14 cellular contexts compared by ENCODE assay signal in the genomic region with DNA sequence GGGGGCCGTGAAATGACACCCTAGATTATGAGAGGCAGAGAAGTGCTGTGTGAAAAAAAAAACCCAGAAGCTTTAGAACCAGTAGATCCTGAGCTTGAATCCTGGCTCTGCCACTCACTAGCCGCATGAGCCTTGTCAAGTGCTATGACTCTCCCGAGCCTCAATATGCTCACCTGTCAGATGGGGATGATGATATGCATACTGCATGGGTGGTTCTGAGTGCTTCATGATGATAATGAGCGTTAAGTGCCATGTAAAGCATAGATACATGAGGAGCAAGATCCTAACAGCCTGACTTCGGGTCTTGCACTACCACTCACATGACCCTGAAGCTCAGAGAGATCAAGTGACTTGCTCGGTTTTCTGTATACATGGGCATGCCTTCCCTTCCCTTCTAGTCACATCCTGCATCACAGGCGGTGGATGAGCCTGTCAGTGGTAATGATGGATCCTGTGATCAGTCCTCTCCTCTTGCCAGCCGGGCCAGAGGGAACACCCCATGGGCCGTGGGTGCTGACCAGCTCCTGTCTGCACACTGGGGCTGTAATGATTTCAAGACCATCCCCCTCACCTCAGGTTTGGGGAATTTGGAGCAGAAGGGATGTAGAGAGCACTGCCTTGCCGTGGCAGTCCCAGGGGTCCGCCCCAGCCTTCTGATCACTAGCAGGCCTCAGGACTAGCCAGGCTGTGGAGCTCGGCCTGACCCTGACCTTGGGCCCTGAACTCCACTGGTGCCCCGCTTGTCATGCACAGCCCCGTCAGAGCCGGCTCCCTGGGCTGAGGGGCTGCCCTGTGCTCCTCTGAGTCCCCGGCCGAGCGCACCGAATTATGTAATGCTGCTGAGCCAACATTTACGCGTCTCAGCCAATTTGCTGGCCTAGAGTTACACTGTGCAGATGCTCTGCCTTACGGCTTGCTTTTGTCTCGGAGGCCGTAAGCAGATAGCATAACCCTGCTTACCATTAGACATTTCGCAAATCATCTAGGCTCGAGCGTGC.
DNase-seq lines count a peak whose midpoint lies in the region; ATAC-seq and TF ChIP-seq lines count a peak whose summit lies in the region.
"Had no signal": no experiment of that assay in that cellular context is flagged by ENCODE, and none has a peak within 500 bp of the region (broad histone marks: within the 10 kb centered on the region; RNA-seq: fewer than 3 reads in every experiment).

No MANE protein-coding gene starts in this region.

- H4K20me1 ChIP-seq in MM.1S (ENCODE audit: insufficient read depth, low read length) = no peaks in the 10 kb centered on the region

- no peaks in the 10 kb centered on the region for H3K36me3 Mint-ChIP-seq in activated naive CD8-positive, alpha-beta T cell treated with anti-CD3 and anti-CD28 coated beads, Interleukin-2, amount 10 ng/mL, durations not matched to agents 7 days and 5 days
- no peaks in the 10 kb centered on the region for H3K36me3 Mint-ChIP-seq in activated naive CD8-positive, alpha-beta T cell treated with anti-CD3 and anti-CD28 coated beads, Interleukin-2, amount 50 U/mL, for 24 hours (ENCODE audit: low read depth)
- H3K36me3 Mint-ChIP-seq: T-cell had no signal

- H3K27me3 ChIP-seq in gastroesophageal sphincter (no peaks in the 10 kb centered on the region), MM.1S (replicated peaks; ENCODE audit: insufficient read depth, low read length) (no peaks in the 10 kb centered on the region)

- H3F3A ChIP-seq in MM.1S (ENCODE audit: insufficient read depth, low read length) = no peaks in the 10 kb centered on the region

- H3K4me3 ChIP-seq in gastroesophageal sphincter (no peak overlapping the region), MM.1S (ENCODE audit: low read length) (no peak overlapping the region)

- no peaks in the 10 kb centered on the region for H3K9me2 ChIP-seq in MM.1S (replicated peaks; ENCODE audit: insufficient read depth, low read length)

- no peak overlapping the region for H2AFZ ChIP-seq in MM.1S (ENCODE audit: low read length)

- H3K27ac Mint-ChIP-seq in activated naive CD8-positive, alpha-beta T cell treated with anti-CD3 and anti-CD28 coated beads, Interleukin-2, amount 10 ng/mL, durations not matched to agents 7 days and 5 days = no peak overlapping the region
- no peak overlapping the region for H3K27ac Mint-ChIP-seq in activated naive CD8-positive, alpha-beta T cell treated with anti-CD3 and anti-CD28 coated beads, Interleukin-2, amount 50 U/mL, for 24 hours
- H3K27ac Mint-ChIP-seq: T-cell had no signal

- peak; percentile 13 for DNase-seq in activated naive CD8-positive, alpha-beta T cell treated with anti-CD3 and anti-CD28 coated beads, Interleukin-2, amount 10 ng/mL, durations not matched to agents 7 days and 5 days
- DNase-seq in activated naive CD8-positive, alpha-beta T cell treated with anti-CD3 and anti-CD28 coated beads, Interleukin-2, amount 50 U/mL, for 24 hours = no peak
- DNase-seq in omental fat pad (ENCODE audit: low spot score) (no peak), MM.1S (no peak), NCI-H2171 treated with DMSO at 0.1 percent for 48 hours (lab: John Stamatoyannopoulos, UW) (no peak)
- DNase-seq: ACHN, DMS79, kidney glomerular epithelial cell, NCI-H1048, NCI-H774 had no signal

- H3K27me3 Mint-ChIP-seq in activated naive CD8-positive, alpha-beta T cell treated with anti-CD3 and anti-CD28 coated beads, Interleukin-2, amount 10 ng/mL, durations not matched to agents 7 days and 5 days = peaks cover 4% of the 10 kb centered on the region
- no peaks in the 10 kb centered on the region for H3K27me3 Mint-ChIP-seq in activated naive CD8-positive, alpha-beta T cell treated with anti-CD3 and anti-CD28 coated beads, Interleukin-2, amount 50 U/mL, for 24 hours

- no peaks in the 10 kb centered on the region for H3K9me3 ChIP-seq in gastroesophageal sphincter
- no peaks in the 10 kb centered on the region for H3K9me3 ChIP-seq in MM.1S (replicated peaks; ENCODE audit: insufficient read depth, low read length)

- no peak overlapping the region for H3K4me3 Mint-ChIP-seq in activated naive CD8-positive, alpha-beta T cell treated with anti-CD3 and anti-CD28 coated beads, Interleukin-2, amount 10 ng/mL, durations not matched to agents 7 days and 5 days
- no peak overlapping the region for H3K4me3 Mint-ChIP-seq in activated naive CD8-positive, alpha-beta T cell treated with anti-CD3 and anti-CD28 coated beads, Interleukin-2, amount 50 U/mL, for 24 hours
- H3K4me3 Mint-ChIP-seq: T-cell had no signal

- no peak for ATAC-seq in activated naive CD8-positive, alpha-beta T cell treated with anti-CD3 and anti-CD28 coated beads, Interleukin-2, amount 10 ng/mL, durations not matched to agents 7 days and 5 days (ENCODE audit: low read depth)
- ATAC-seq in activated naive CD8-positive, alpha-beta T cell treated with anti-CD3 and anti-CD28 coated beads, Interleukin-2, amount 50 U/mL, for 24 hours = no peak
- ATAC-seq in gastroesophageal sphincter = peak; percentile 82
- ATAC-seq in omental fat pad (ENCODE audit: low FRiP score) = peak; percentile 21
- ATAC-seq in GM19351 (IDR thresholded peaks at IDR 0.05; ENCODE audit: unreplicated experiment) = no peak
- ATAC-seq in HG02623 (IDR thresholded peaks at IDR 0.05; ENCODE audit: unreplicated experiment) = no peak
- ATAC-seq: T-cell had no signal

- TF ChIP-seq POLR2A in gastroesophageal sphincter (IDR thresholded peaks at IDR 0.05) = no peak

- no peaks in the 10 kb centered on the region for H3K9me3 Mint-ChIP-seq in activated naive CD8-positive, alpha-beta T cell treated with anti-CD3 and anti-CD28 coated beads, Interleukin-2, amount 10 ng/mL, durations not matched to agents 7 days and 5 days
- H3K9me3 Mint-ChIP-seq in activated naive CD8-positive, alpha-beta T cell treated with anti-CD3 and anti-CD28 coated beads, Interleukin-2, amount 50 U/mL, for 24 hours = no peaks in the 10 kb centered on the region
- H3K9me3 Mint-ChIP-seq: T-cell had no signal

- H3K9ac ChIP-seq in MM.1S (ENCODE audit: low read length) = no peak overlapping the region

- H3K4me2 ChIP-seq in MM.1S (ENCODE audit: low read depth, low read length) = no peak overlapping the region

- 48 to 67% methylated on average over 9 to 11 of the region's 27 CpGs for WGBS in gastroesophageal sphincter (ENCODE audit: low coverage in 1 of 2), 2 donors

- peaks cover 1% of the 10 kb centered on the region for H3K4me1 Mint-ChIP-seq in activated naive CD8-positive, alpha-beta T cell treated with anti-CD3 and anti-CD28 coated beads, Interleukin-2, amount 10 ng/mL, durations not matched to agents 7 days and 5 days
- H3K4me1 Mint-ChIP-seq in activated naive CD8-positive, alpha-beta T cell treated with anti-CD3 and anti-CD28 coated beads, Interleukin-2, amount 50 U/mL, for 24 hours = no peaks in the 10 kb centered on the region
- H3K4me1 Mint-ChIP-seq: T-cell had no signal

- H3K4me1 ChIP-seq in gastroesophageal sphincter (peaks cover 4 to 89% (median 40%) of the 10 kb centered on the region in 3 donors), MM.1S (ENCODE audit: low read length) (no peaks in the 10 kb centered on the region)

- POLR2A ChIA-PET in activated naive CD8-positive, alpha-beta T cell treated with anti-CD3 and anti-CD28 coated beads, Interleukin-2, amount 10 ng/mL, durations not matched to agents 7 days and 5 days (lab: Charles Lee) = no interaction called here

- no peaks in the 10 kb centered on the region for H3K36me3 ChIP-seq in gastroesophageal sphincter
- H3K36me3 ChIP-seq in MM.1S (replicated peaks; ENCODE audit: insufficient read depth, low read length) = no peaks in the 10 kb centered on the region

- no peaks in the 10 kb centered on the region for H3K79me2 ChIP-seq in MM.1S (ENCODE audit: low read length)

- peak overlapping the region; percentile 30 to 85 (median 80) for H3K27ac ChIP-seq in gastroesophageal sphincter
- no peak overlapping the region for H3K27ac ChIP-seq in MM.1S (ENCODE audit: low read length)

- TF ChIP-seq CTCF in gastroesophageal sphincter (IDR thresholded peaks at IDR 0.05) (no peak), omental fat pad (IDR thresholded peaks at IDR 0.05) (no peak), MM.1S (IDR thresholded peaks at IDR 0.05; ENCODE audit: low read length) (no peak)

- no peak for TF ChIP-seq EP300 in gastroesophageal sphincter (IDR thresholded peaks at IDR 0.05)

Comparison
In these comparisons a context has a peak if more than half of its experiments do, and no peak if none do; other contexts are left out.
1. ATAC-seq: peak in gastroesophageal sphincter (single experiment) and omental fat pad (single experiment); none in activated naive CD8-positive, alpha-beta T cell treated with anti-CD3 and anti-CD28 coated beads, Interleukin-2, amount 10 ng/mL, durations not matched to agents 7 days and 5 days (single experiment), activated naive CD8-positive, alpha-beta T cell treated with anti-CD3 and anti-CD28 coated beads, Interleukin-2, amount 50 U/mL, for 24 hours (single experiment), GM19351 (single experiment) and HG02623 (single experiment).